8 cellular contexts compared by ENCODE assay signal in genomic region chr12:112906712-112907414, GRCh38. TPM values are rescaled to one million over a fixed set of nuclear protein-coding genes. Genes with fewer than 3 reads are reported as not detected.
DNase-seq lines count a peak whose midpoint lies in the region; ATAC-seq and TF ChIP-seq lines count a peak whose summit lies in the region.

OAS1 (plus strand) TSS chr12:112906962; CDS start chr12:112907040, 78 bp downstream.

- H3K36me3 Mint-ChIP-seq in activated CD4-positive, alpha-beta memory T cell treated with anti-CD3 and anti-CD28 coated beads for 36 hours = peaks cover 6% of the 10 kb centered on the region

- peak within 1 kb of the TSS; percentile 89 for H3K27ac Mint-ChIP-seq in activated CD4-positive, alpha-beta memory T cell treated with anti-CD3 and anti-CD28 coated beads for 36 hours

- H3K27ac ChIP-seq in neutrophil = peak within 1 kb of the TSS; percentile 34

- CTCF ChIA-PET in activated CD4-positive, alpha-beta memory T cell treated with anti-CD3 and anti-CD28 coated beads for 36 hours (lab: Charles Lee) = interaction anchor here (1.2 to 6.1 kb wide), 4 partner anchors 9 to 86 kb away, joined by 4 to 23 read pairs (median 8); partner anchors contain the start of genes OAS2 and OAS3

- H3K27me3 ChIP-seq in neutrophil = no peaks in the 10 kb centered on the region

- peaks cover 5 to 21% of the 10 kb centered on the region in 2 experiments for H3K4me1 ChIP-seq in neutrophil (ENCODE audit: control insufficient read depth in 1 of 2, insufficient read depth in 1 of 2, low read depth in 1 of 2, low read length in 1 of 2)

- POLR2A ChIA-PET in activated CD4-positive, alpha-beta memory T cell treated with anti-CD3 and anti-CD28 coated beads for 36 hours (lab: Charles Lee) = interaction anchor here (1.6 to 3.3 kb wide), 3 partner anchors 31 to 82 kb away, joined by 5 to 39 read pairs (median 5); partner anchors contain the start of genes OAS2 and OAS3

- H3K4me3 ChIP-seq in fibroblast of pulmonary artery (replicated peaks; ENCODE audit: low read depth, low read length) (peak within 1 kb of the TSS; percentile 39), neutrophil (ENCODE audit: low read depth in 1 of 2, low read length in 1 of 2) (peak within 1 kb of the TSS; percentile 8 to 39)

- no peaks in the 10 kb centered on the region for H3K27me3 Mint-ChIP-seq in activated CD4-positive, alpha-beta memory T cell treated with anti-CD3 and anti-CD28 coated beads for 36 hours

- H3K4me3 Mint-ChIP-seq in activated CD4-positive, alpha-beta memory T cell treated with anti-CD3 and anti-CD28 coated beads for 36 hours = peak within 1 kb of the TSS; percentile 89

- ATAC-seq in HG02588 (IDR thresholded peaks at IDR 0.05; ENCODE audit: unreplicated experiment) = peak; percentile 74

- TF ChIP-seq CTCF in fibroblast of pulmonary artery (IDR thresholded peaks at IDR 0.05; ENCODE audit: low read length, missing control alignments) (no peak), neutrophil (IDR thresholded peaks at IDR 0.05) (no peak)

- H3K36me3 ChIP-seq in neutrophil = no peaks in the 10 kb centered on the region

- peak in 2 of 3 donors; percentile 7 to 27 for DNase-seq in stimulated activated CD4-positive, alpha-beta T cell treated with anti-CD3 and anti-CD28 coated beads, Interleukin-12 subunit alpha, Interleukin-12 subunit beta, amount 100 ng/mL, for 48 hours (ENCODE audit: low read depth in 2 of 3, low spot score in 1 of 3)
- DNase-seq in stimulated activated CD4-positive, alpha-beta T cell treated with anti-CD3 and anti-CD28 coated beads, Interleukin-4, amount 100 ng/mL, for 1 hour = no peak
- DNase-seq in NAMALWA (ENCODE audit: low spot score) (peak; percentile 85), fibroblast of pulmonary artery (ENCODE audit: low read depth) (peak; percentile 48), NCI-H524 (lab: John Stamatoyannopoulos, UW) (no peak)
- peak; percentile 58 for DNase-seq in activated CD4-positive, alpha-beta memory T cell treated with anti-CD3 and anti-CD28 coated beads for 36 hours

- intact Hi-C loops in activated CD4-positive, alpha-beta memory T cell treated with anti-CD3 and anti-CD28 coated beads for 36 hours (cut with micrococcal nuclease) = loop anchor here (1.0 to 2.0 kb wide), 2 partner anchors 30 to 71 kb away; partner anchors contain the start of gene OAS2

- H3K9me3 Mint-ChIP-seq in activated CD4-positive, alpha-beta memory T cell treated with anti-CD3 and anti-CD28 coated beads for 36 hours = no peaks in the 10 kb centered on the region

- H3K9me3 ChIP-seq in neutrophil = no peaks in the 10 kb centered on the region

- H3K4me1 Mint-ChIP-seq in activated CD4-positive, alpha-beta memory T cell treated with anti-CD3 and anti-CD28 coated beads for 36 hours (ENCODE audit: low read depth) = peaks cover 58% of the 10 kb centered on the region

RNA-seq across cellular contexts. Expression of gene OAS1, which starts in this region (rescaled TPM):
- total RNA-seq in activated CD4-positive, alpha-beta memory T cell treated with anti-CD3 and anti-CD28 coated beads for 36 hours = 10 to 100 TPM; 46.0 to 49.1 TPM

Comparison
In these comparisons a context has a peak if more than half of its experiments do, and no peak if none do; other contexts are left out.
1. DNase-seq: peak in stimulated activated CD4-positive, alpha-beta T cell treated with anti-CD3 and anti-CD28 coated beads, Interleukin-12 subunit alpha, Interleukin-12 subunit beta, amount 100 ng/mL, for 48 hours (2 of 3), NAMALWA (single experiment), activated CD4-positive, alpha-beta memory T cell treated with anti-CD3 and anti-CD28 coated beads for 36 hours (single experiment) and fibroblast of pulmonary artery (single experiment); none in stimulated activated CD4-positive, alpha-beta T cell treated with anti-CD3 and anti-CD28 coated beads, Interleukin-4, amount 100 ng/mL, for 1 hour (single experiment) and NCI-H524 (0 of 2).